16 cellular contexts compared by ENCODE assay signal in the genomic region with DNA sequence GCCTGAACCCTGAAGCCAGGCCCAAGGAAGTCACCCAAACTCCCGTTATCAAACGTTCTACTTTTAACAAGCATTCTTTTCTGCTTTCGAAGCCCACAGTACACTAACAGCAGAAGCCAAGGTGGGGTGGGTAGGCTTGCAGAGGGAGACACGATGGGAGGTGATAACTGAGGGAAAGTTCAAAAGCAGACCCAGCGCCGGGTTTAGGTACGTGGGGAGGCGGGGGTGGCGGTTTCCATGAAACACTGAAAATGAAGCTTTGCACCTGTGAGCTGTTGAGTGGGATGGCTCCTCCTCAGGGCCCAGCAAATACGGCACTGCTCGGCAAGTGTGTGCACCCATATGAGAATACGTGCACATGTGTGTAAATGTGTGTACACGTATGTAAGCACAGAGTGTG. TPM values are rescaled to one million over a fixed set of nuclear protein-coding genes. Genes with fewer than 3 reads are reported as not detected.
DNase-seq lines count a peak whose midpoint lies in the region; ATAC-seq lines count a peak whose summit lies in the region.
"Had no signal": no experiment of that assay in that cellular context is flagged by ENCODE, and none has a peak within 500 bp of the region (broad histone marks: within the 10 kb centered on the region; RNA-seq: fewer than 3 reads in every experiment).

No MANE protein-coding gene starts in this region.

- H3K4me3 Mint-ChIP-seq in activated CD8-positive, alpha-beta memory T cell treated with anti-CD3 and anti-CD28 coated beads, Interleukin-2, amount 10 ng/mL, durations not matched to agents 7 days and 5 days: no peak overlapping the region
- peak overlapping the region in 2 of 3 donors; percentile 56 to 64 for H3K4me3 Mint-ChIP-seq in T-cell
- H3K4me3 Mint-ChIP-seq in activated naive CD8-positive, alpha-beta T cell treated with anti-CD3 and anti-CD28 coated beads for 36 hours: no peak overlapping the region

- POLR2A ChIA-PET in T-cell (lab: Charles Lee): interaction anchor here in 1 of 2 donors (0.5 kb wide), 2 partner anchors 8 to 63 kb away, joined by 3 to 6 read pairs; no protein-coding TSS in a partner anchor

- peak overlapping the region; percentile 79 for H3K27ac Mint-ChIP-seq in activated CD8-positive, alpha-beta memory T cell treated with anti-CD3 and anti-CD28 coated beads, Interleukin-2, amount 10 ng/mL, durations not matched to agents 7 days and 5 days
- H3K27ac Mint-ChIP-seq in T-cell: no peak overlapping the region
- H3K27ac Mint-ChIP-seq in activated naive CD8-positive, alpha-beta T cell treated with anti-CD3 and anti-CD28 coated beads for 36 hours: no peak overlapping the region

- peaks cover 28% of the 10 kb centered on the region for H3K36me3 Mint-ChIP-seq in activated CD8-positive, alpha-beta memory T cell treated with anti-CD3 and anti-CD28 coated beads, Interleukin-2, amount 10 ng/mL, durations not matched to agents 7 days and 5 days
- H3K36me3 Mint-ChIP-seq in T-cell: peaks cover 21% of the 10 kb centered on the region
- H3K36me3 Mint-ChIP-seq in activated naive CD8-positive, alpha-beta T cell treated with anti-CD3 and anti-CD28 coated beads for 36 hours: peaks cover 27% of the 10 kb centered on the region

- no peak for ATAC-seq in activated CD8-positive, alpha-beta memory T cell treated with anti-CD3 and anti-CD28 coated beads, Interleukin-2, amount 10 ng/mL, durations not matched to agents 7 days and 5 days
- ATAC-seq in T-cell (replicated peaks in 1 of 4) (no peak), HG03045 (IDR thresholded peaks at IDR 0.05; ENCODE audit: unreplicated experiment) (no peak)
- ATAC-seq: left colon, SK-N-SH treated with all-trans-retinoic acid at 6 μM for 48 hours had no signal

- no peaks in the 10 kb centered on the region for H3K9me3 Mint-ChIP-seq in activated CD8-positive, alpha-beta memory T cell treated with anti-CD3 and anti-CD28 coated beads, Interleukin-2, amount 10 ng/mL, durations not matched to agents 7 days and 5 days (ENCODE audit: low read depth)
- no peaks in the 10 kb centered on the region for H3K9me3 Mint-ChIP-seq in T-cell
- H3K9me3 Mint-ChIP-seq in activated naive CD8-positive, alpha-beta T cell treated with anti-CD3 and anti-CD28 coated beads for 36 hours: no peaks in the 10 kb centered on the region

- no peak for DNase-seq in activated CD8-positive, alpha-beta memory T cell treated with anti-CD3 and anti-CD28 coated beads, Interleukin-2, amount 10 ng/mL, durations not matched to agents 7 days and 5 days
- DNase-seq in activated CD8-positive, alpha-beta memory T cell treated with anti-CD3 and anti-CD28 coated beads, Interleukin-2, amount 50 U/mL, for 4 hours: no peak
- DNase-seq in T-cell (peak in 6 of 34 experiments; percentile 30 to 42 (median 34)), activated gamma-delta T cell (lab: John Stamatoyannopoulos, UW) (no peak), NCI-H2227 (lab: John Stamatoyannopoulos, UW; ENCODE audit: unreplicated experiment) (no peak)
- DNase-seq in activated naive CD8-positive, alpha-beta T cell treated with anti-CD3 and anti-CD28 coated beads for 36 hours: peak; percentile 43
- peak; percentile 32 to 46 for DNase-seq in stimulated activated CD4-positive, alpha-beta T cell treated with anti-CD3 and anti-CD28 coated beads, Interleukin-2, amount 100 ng/mL, for 24 hours
- DNase-seq: amniotic stem cell, left colon, NCI-H2029 treated with DMSO at 0.1 percent for 48 hours, NCI-H526, OCI-M1, upper lobe of left lung had no signal

- peaks cover 34% of the 10 kb centered on the region for H3K4me1 Mint-ChIP-seq in activated CD8-positive, alpha-beta memory T cell treated with anti-CD3 and anti-CD28 coated beads, Interleukin-2, amount 10 ng/mL, durations not matched to agents 7 days and 5 days
- H3K4me1 Mint-ChIP-seq in T-cell: peaks cover under 1 to 58% (median 20%) of the 10 kb centered on the region in 3 donors
- peaks cover 72% of the 10 kb centered on the region for H3K4me1 Mint-ChIP-seq in activated naive CD8-positive, alpha-beta T cell treated with anti-CD3 and anti-CD28 coated beads for 36 hours

- H3K27me3 Mint-ChIP-seq in activated CD8-positive, alpha-beta memory T cell treated with anti-CD3 and anti-CD28 coated beads, Interleukin-2, amount 10 ng/mL, durations not matched to agents 7 days and 5 days: peaks cover 10% of the 10 kb centered on the region
- no peaks in the 10 kb centered on the region for H3K27me3 Mint-ChIP-seq in T-cell
- H3K27me3 Mint-ChIP-seq in activated naive CD8-positive, alpha-beta T cell treated with anti-CD3 and anti-CD28 coated beads for 36 hours: peaks cover 4% of the 10 kb centered on the region

- CTCF ChIA-PET in activated CD8-positive, alpha-beta memory T cell treated with anti-CD3 and anti-CD28 coated beads, Interleukin-2, amount 10 ng/mL, durations not matched to agents 7 days and 5 days (lab: Charles Lee): interaction anchor here (0.6 to 24.3 kb wide), 4 partner anchors 8 to 126 kb away, joined by 3 to 449 read pairs (median 41); a partner anchor contains a TSS
- CTCF ChIA-PET in T-cell (lab: Charles Lee): interaction anchor here in 1 of 2 donors (0.6 kb wide), 1 partner anchor 9 kb away, joined by 4 read pairs; no protein-coding TSS in a partner anchor

RNA-seq across cellular contexts. Expression of a gene that starts 49.8 kb away (rescaled TPM):
- total RNA-seq in activated CD8-positive, alpha-beta memory T cell treated with anti-CD3 and anti-CD28 coated beads, Interleukin-2, amount 10 ng/mL, durations not matched to agents 7 days and 5 days: 100 to 1,000 TPM in 1 of 2 experiments, 10 to 100 TPM in 1; 62.1 to 124 TPM
- 100 to 1,000 TPM; 612 to 721 (median 621) TPM for total RNA-seq in T-cell
- under 1 TPM; 0.18 to 0.23 TPM for total RNA-seq in activated naive CD8-positive, alpha-beta T cell treated with anti-CD3 and anti-CD28 coated beads for 36 hours
- total RNA-seq: HepG2 had no signal

Comparison
In these comparisons a context has a peak if more than half of its experiments do, and no peak if none do; other contexts are left out.
1. DNase-seq: peak in activated naive CD8-positive, alpha-beta T cell treated with anti-CD3 and anti-CD28 coated beads for 36 hours (single experiment) and stimulated activated CD4-positive, alpha-beta T cell treated with anti-CD3 and anti-CD28 coated beads, Interleukin-2, amount 100 ng/mL, for 24 hours (2 of 2); none in activated CD8-positive, alpha-beta memory T cell treated with anti-CD3 and anti-CD28 coated beads, Interleukin-2, amount 10 ng/mL, durations not matched to agents 7 days and 5 days (single experiment), activated CD8-positive, alpha-beta memory T cell treated with anti-CD3 and anti-CD28 coated beads, Interleukin-2, amount 50 U/mL, for 4 hours (single experiment), activated gamma-delta T cell (single experiment) and NCI-H2227 (single experiment).
2. H3K4me3 Mint-ChIP-seq: peak in T-cell (2 of 3); none in activated CD8-positive, alpha-beta memory T cell treated with anti-CD3 and anti-CD28 coated beads, Interleukin-2, amount 10 ng/mL, durations not matched to agents 7 days and 5 days (single experiment) and activated naive CD8-positive, alpha-beta T cell treated with anti-CD3 and anti-CD28 coated beads for 36 hours (single experiment).
3. RNA of a gene that starts 49.8 kb away (total RNA-seq): 612 to 721 TPM in T-cell and 62.1 to 124 TPM in activated CD8-positive, alpha-beta memory T cell treated with anti-CD3 and anti-CD28 coated beads, Interleukin-2, amount 10 ng/mL, durations not matched to agents 7 days and 5 days; 0.18 to 0.23 TPM in activated naive CD8-positive, alpha-beta T cell treated with anti-CD3 and anti-CD28 coated beads for 36 hours; every median in the first group is over 10 times any median in the second.